Comparison of ENCODE assay signal across 7 cellular contexts in the genomic region with DNA sequence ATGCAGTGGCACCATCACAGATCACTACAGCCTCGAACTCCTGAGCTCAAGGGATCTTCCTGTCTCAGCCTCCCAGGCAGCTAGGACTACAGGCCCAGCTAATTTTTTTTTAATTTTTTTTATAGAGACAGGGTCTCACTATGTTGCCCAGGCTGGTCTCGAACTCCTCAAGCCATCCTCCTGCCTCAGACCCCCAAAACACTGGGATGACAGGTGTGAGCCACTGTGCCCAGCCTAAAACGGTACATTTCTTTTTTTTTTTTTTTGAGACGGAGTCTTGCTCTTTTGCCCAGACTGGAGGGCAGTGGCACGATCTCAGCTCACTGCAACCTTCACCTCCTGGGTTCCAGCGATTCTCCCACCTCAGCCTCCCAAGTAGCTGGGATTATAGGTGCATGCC. TPM values are rescaled to one million over a fixed set of nuclear protein-coding genes. Genes with fewer than 3 reads are reported as not detected.
DNase-seq lines count a peak whose midpoint lies in the region; ATAC-seq and TF ChIP-seq lines count a peak whose summit lies in the region.
"Not testable (repeated sequence)": the region's sequence is repeated elsewhere in the genome, so short reads cannot be mapped to it uniquely, and the experiment has no call there.

No MANE protein-coding gene starts in this region.

- DNase-seq in Peyer's patch; activated CD4-positive, alpha-beta T cell treated with anti-CD3 and anti-CD28 coated beads, Interleukin-2, amount 10 ng/mL, durations not matched to agents 24 days and 14 days; activated T-cell treated with anti-CD3 and anti-CD28 coated beads, Interleukin-2, amount 50 U/mL, for 24 hours; effector memory CD8-positive, alpha-beta T cell: not testable (repeated sequence)
- peak in 1 of 2 donors; percentile 1 for DNase-seq in activated naive CD4-positive, alpha-beta T cell treated with anti-CD3 and anti-CD28 coated beads, Interleukin-2, amount 50 U/mL, for 72 hours (ENCODE audit: low spot score in 2 of 2)
- DNase-seq in spleen, result peak; percentile 13

- not testable (repeated sequence) for TF ChIP-seq POLR2A in Peyer's patch (IDR thresholded peaks at IDR 0.05); spleen (IDR thresholded peaks at IDR 0.05)

- not testable (repeated sequence) for H3K27ac ChIP-seq in HEK293 (ENCODE audit: extremely low read depth, low read depth, low read length)
- H3K27ac ChIP-seq in Peyer's patch, result peak overlapping the region in 3 of 4 donors; percentile 9 to 98 (median 23)
- peak overlapping the region in 7 of 8 donors; percentile 17 to 94 (median 91) for H3K27ac ChIP-seq in spleen

- H3K36me3 Mint-ChIP-seq in activated CD4-positive, alpha-beta T cell treated with anti-CD3 and anti-CD28 coated beads, Interleukin-2, amount 10 ng/mL, durations not matched to agents 24 days and 14 days (ENCODE audit: low read depth), result peaks cover 63% of the 10 kb centered on the region
- peaks cover 86% of the 10 kb centered on the region for H3K36me3 Mint-ChIP-seq in activated T-cell treated with anti-CD3 and anti-CD28 coated beads, Interleukin-2, amount 50 U/mL, for 24 hours (ENCODE audit: low read depth)
- H3K36me3 Mint-ChIP-seq in activated naive CD4-positive, alpha-beta T cell treated with anti-CD3 and anti-CD28 coated beads, Interleukin-2, amount 50 U/mL, for 72 hours, result peaks cover 31 to 58% of the 10 kb centered on the region in 2 donors
- peaks cover 94% of the 10 kb centered on the region for H3K36me3 Mint-ChIP-seq in effector memory CD8-positive, alpha-beta T cell (ENCODE audit: insufficient read depth)

- not testable (repeated sequence) for H3K4me3 ChIP-seq in HEK293 (ENCODE audit: low read depth, low read length); Peyer's patch; spleen

- not testable (repeated sequence) for H3K9me3 ChIP-seq in HEK293 (ENCODE audit: control insufficient read depth, insufficient read depth, low read depth, low read length); Peyer's patch; spleen

- intact Hi-C loops in activated CD4-positive, alpha-beta T cell treated with anti-CD3 and anti-CD28 coated beads, Interleukin-2, amount 10 ng/mL, durations not matched to agents 24 days and 14 days (cut with micrococcal nuclease); spleen (cut with DNase I; ENCODE audit: low total_unique reads): not testable (repeated sequence)

- POLR2A ChIA-PET in HEK293 (lab: Yijun Ruan, JAX), result not testable (repeated sequence)

- ATAC-seq in activated naive CD4-positive, alpha-beta T cell treated with anti-CD3 and anti-CD28 coated beads, Interleukin-2, amount 50 U/mL, for 72 hours; effector memory CD8-positive, alpha-beta T cell (replicated peaks): not testable (repeated sequence)

- not testable (repeated sequence) for H3K4me3 Mint-ChIP-seq in activated CD4-positive, alpha-beta T cell treated with anti-CD3 and anti-CD28 coated beads, Interleukin-2, amount 10 ng/mL, durations not matched to agents 24 days and 14 days
- H3K4me3 Mint-ChIP-seq in activated T-cell treated with anti-CD3 and anti-CD28 coated beads, Interleukin-2, amount 50 U/mL, for 24 hours, result peak overlapping the region; percentile 72
- H3K4me3 Mint-ChIP-seq in effector memory CD8-positive, alpha-beta T cell, result peak overlapping the region; percentile 79 to 96

- CTCF ChIA-PET in HEK293 (lab: Yijun Ruan, JAX), result interaction anchor here (0.6 kb wide), 1 partner anchor 34 kb away, joined by 3 read pairs; no protein-coding TSS in a partner anchor

- H3K27me3 ChIP-seq in Peyer's patch; spleen (replicated peaks in 1 of 7): not testable (repeated sequence)

- not testable (repeated sequence) for H3K27me3 Mint-ChIP-seq in activated CD4-positive, alpha-beta T cell treated with anti-CD3 and anti-CD28 coated beads, Interleukin-2, amount 10 ng/mL, durations not matched to agents 24 days and 14 days; activated T-cell treated with anti-CD3 and anti-CD28 coated beads, Interleukin-2, amount 50 U/mL, for 24 hours; effector memory CD8-positive, alpha-beta T cell

- WGBS in spleen, 5 donors, result 84 to 95% (median 90%) methylated on average over 6 of the region's 6 CpGs

- H3K9me3 Mint-ChIP-seq in activated CD4-positive, alpha-beta T cell treated with anti-CD3 and anti-CD28 coated beads, Interleukin-2, amount 10 ng/mL, durations not matched to agents 24 days and 14 days; activated T-cell treated with anti-CD3 and anti-CD28 coated beads, Interleukin-2, amount 50 U/mL, for 24 hours; activated naive CD4-positive, alpha-beta T cell treated with anti-CD3 and anti-CD28 coated beads, Interleukin-2, amount 50 U/mL, for 72 hours; effector memory CD8-positive, alpha-beta T cell: not testable (repeated sequence)

- not testable (repeated sequence) for TF ChIP-seq CTCF in HEK293 (tag by site-specific recombination; IDR thresholded peaks at IDR 0.05); Peyer's patch (IDR thresholded peaks at IDR 0.05); spleen (IDR thresholded peaks at IDR 0.05 in 8 of 11, conservative IDR thresholded peaks at IDR 0.05 in 3 of 11)

- not testable (repeated sequence) for H3K4me1 ChIP-seq in HEK293 (ENCODE audit: control insufficient read depth, insufficient read depth, low read length)
- peaks cover 0 to 23% (median 22%) of the 10 kb centered on the region in 4 donors for H3K4me1 ChIP-seq in Peyer's patch
- peaks cover 51 to 100% (median 99%) of the 10 kb centered on the region in 6 donors for H3K4me1 ChIP-seq in spleen

- H3K36me3 ChIP-seq in HEK293 (ENCODE audit: control insufficient read depth in 2 of 2, insufficient read depth in 1 of 2, low read length in 2 of 2) (peaks cover 0 to 23% of the 10 kb centered on the region in 2 experiments; a peak in 2 of 3 replicates), spleen (peaks cover 0 to 74% (median 12%) of the 10 kb centered on the region in 6 donors)
- not testable (repeated sequence) for H3K36me3 ChIP-seq in Peyer's patch

- H3K4me1 Mint-ChIP-seq in activated CD4-positive, alpha-beta T cell treated with anti-CD3 and anti-CD28 coated beads, Interleukin-2, amount 10 ng/mL, durations not matched to agents 24 days and 14 days, result peaks cover 84% of the 10 kb centered on the region
- H3K4me1 Mint-ChIP-seq in activated T-cell treated with anti-CD3 and anti-CD28 coated beads, Interleukin-2, amount 50 U/mL, for 24 hours (ENCODE audit: low read depth), result peaks cover 94% of the 10 kb centered on the region
- peaks cover 85 to 86% of the 10 kb centered on the region in 2 donors for H3K4me1 Mint-ChIP-seq in effector memory CD8-positive, alpha-beta T cell (ENCODE audit: low read depth in 2 of 2)

- peak overlapping the region; percentile 86 for H3K27ac Mint-ChIP-seq in activated CD4-positive, alpha-beta T cell treated with anti-CD3 and anti-CD28 coated beads, Interleukin-2, amount 10 ng/mL, durations not matched to agents 24 days and 14 days
- H3K27ac Mint-ChIP-seq in activated T-cell treated with anti-CD3 and anti-CD28 coated beads, Interleukin-2, amount 50 U/mL, for 24 hours, result peak overlapping the region; percentile 96
- peak overlapping the region; percentile 86 to 98 for H3K27ac Mint-ChIP-seq in activated naive CD4-positive, alpha-beta T cell treated with anti-CD3 and anti-CD28 coated beads, Interleukin-2, amount 50 U/mL, for 72 hours
- H3K27ac Mint-ChIP-seq in effector memory CD8-positive, alpha-beta T cell, result peak overlapping the region; percentile 91 to 93

TF ChIP-seq in HEK293, 187 proteins besides CTCF, POLR2A, EP300 and RAD21:
- TF ChIP-seq ZNF121 (tag by site-specific recombination; IDR thresholded peaks at IDR 0.05), result peak; percentile 58; the same call in 1 of the 2 replicates
TF ChIP-seq in HEK293: peak in this region for 1; not testable (repeated sequence) for 186.

RNA-seq across cellular contexts. Expression of a gene that starts 8.4 kb away (rescaled TPM):
- 100 to 1,000 TPM in 1 of 4 donors, 10 to 100 TPM in 3; 18.9 to 189 (median 77.2) TPM for total RNA-seq in Peyer's patch
- 79.7 and 89.9 TPM in 2 replicates for total RNA-seq in activated CD4-positive, alpha-beta T cell treated with anti-CD3 and anti-CD28 coated beads, Interleukin-2, amount 10 ng/mL, durations not matched to agents 24 days and 14 days
- 100 to 1,000 TPM in 1 of 2 donors, 10 to 100 TPM in 1; 98.8 to 113 TPM for total RNA-seq in activated naive CD4-positive, alpha-beta T cell treated with anti-CD3 and anti-CD28 coated beads, Interleukin-2, amount 50 U/mL, for 72 hours
- 100 to 1,000 TPM in 6 of 7 donors, 10 to 100 TPM in 1; 96.4 to 136 (median 107) TPM for total RNA-seq in spleen
- 10 to 100 TPM; 23.2 to 38.4 (median 29.8) TPM for polyA plus RNA-seq in spleen
